31 cellular contexts compared by ENCODE assay signal in the genomic region with DNA sequence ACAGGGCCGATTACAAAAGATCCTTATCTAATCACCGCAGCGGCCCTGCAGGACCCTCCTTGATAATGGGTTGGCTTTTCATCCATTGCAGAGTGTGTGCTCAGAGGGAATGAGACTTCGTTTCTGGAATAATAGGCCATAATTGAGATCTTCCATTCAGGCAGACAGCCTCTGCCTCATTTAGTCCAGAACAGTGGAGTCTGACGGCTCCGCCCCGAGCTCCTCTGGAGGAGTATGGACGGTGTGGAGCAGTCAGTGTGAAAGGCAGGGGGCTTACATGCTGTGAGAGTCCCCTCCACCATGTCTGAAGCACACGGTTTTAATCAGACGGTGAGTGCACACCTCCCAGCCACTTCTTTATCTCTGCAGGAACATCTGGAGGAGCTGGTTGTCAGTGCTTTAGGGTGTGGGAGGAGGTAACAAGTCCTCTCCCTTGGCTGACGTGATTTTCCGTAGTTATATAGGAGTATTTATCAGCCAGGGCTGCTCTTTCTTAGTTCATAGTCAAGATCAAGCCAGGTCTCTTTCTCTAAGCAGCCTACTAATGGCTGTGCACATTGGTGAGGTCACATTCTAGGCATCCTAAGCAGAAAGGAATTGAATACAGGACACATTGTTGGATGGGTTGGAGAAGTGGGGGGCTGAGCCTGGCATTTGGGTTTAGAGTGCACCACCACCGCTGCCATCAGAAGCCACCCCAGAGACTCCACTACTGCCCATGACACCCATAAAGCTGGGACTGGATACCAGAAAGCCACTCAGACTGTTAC.
DNase-seq lines count a peak whose midpoint lies in the region; FAIRE-seq and TF ChIP-seq lines count a peak whose summit lies in the region.
"Had no signal": no experiment of that assay in that cellular context is flagged by ENCODE, and none has a peak within 500 bp of the region (broad histone marks: within the 10 kb centered on the region; RNA-seq: fewer than 3 reads in every experiment).

No MANE protein-coding gene starts in this region.

- intact Hi-C loops in testis (cut with DNase I; ENCODE audit: low total_unique reads): no loop called here

- H3K4me1 ChIP-seq in testis (no peaks in the 10 kb centered on the region), trophoblast cell (ENCODE audit: control insufficient read depth in 1 of 2, insufficient read depth in 2 of 2, low read length in 2 of 2) (peaks cover 9 to 13% of the 10 kb centered on the region in 2 experiments)
- H3K4me1 ChIP-seq: ascending aorta, left ventricle myocardium inferior, SJCRH30, tibial artery had no signal

- no peak overlapping the region for H3K4me3 ChIP-seq in coronary artery
- H3K4me3 ChIP-seq in testis: no peak overlapping the region
- no peak overlapping the region for H3K4me3 ChIP-seq in trophoblast cell (ENCODE audit: low read depth, low read length)
- H3K4me3 ChIP-seq: ascending aorta, left ventricle myocardium inferior, SJCRH30, tibial artery had no signal

- no peaks in the 10 kb centered on the region for H3K79me1 ChIP-seq in trophoblast cell (ENCODE audit: low read length)

- no peak overlapping the region for H4K8ac ChIP-seq in trophoblast cell (ENCODE audit: low read depth, low read length)

- H3K18ac ChIP-seq in trophoblast cell (ENCODE audit: low read length): no peak overlapping the region

- TF ChIP-seq POLR2A in testis (IDR thresholded peaks at IDR 0.05) (no peak), H54 (IDR thresholded peaks at IDR 0.05; ENCODE audit: low read depth, low read length) (no peak)

- no peak overlapping the region for H3K4ac ChIP-seq in trophoblast cell (ENCODE audit: low read depth, low read length)

- no peaks in the 10 kb centered on the region for H3K36me3 Mint-ChIP-seq in nephron progenitor cell (ENCODE audit: low read depth)
- H3K36me3 Mint-ChIP-seq: activated CD4-positive, alpha-beta memory T cell treated with anti-CD3 and anti-CD28 coated beads for 36 hours; activated naive CD8-positive, alpha-beta T cell treated with anti-CD3 and anti-CD28 coated beads for 36 hours; CD8-positive, alpha-beta memory T cell; mesothelial cell of epicardium; naive B cell had no signal

- H2BK5ac ChIP-seq in trophoblast cell (ENCODE audit: low read depth, low read length, poor library complexity): no peak overlapping the region

- H3K4me2 ChIP-seq in trophoblast cell (ENCODE audit: low read length): no peak overlapping the region

- no peak overlapping the region for H3K27ac ChIP-seq in coronary artery
- H3K27ac ChIP-seq in testis: no peak overlapping the region
- no peak overlapping the region for H3K27ac ChIP-seq in trophoblast cell (ENCODE audit: low read depth, low read length)
- H3K27ac ChIP-seq: ascending aorta, left ventricle myocardium inferior, SJCRH30, tibial artery had no signal

- no peak overlapping the region for H2AFZ ChIP-seq in trophoblast cell (ENCODE audit: insufficient read depth, low read length, poor library complexity)

- H2BK120ac ChIP-seq in trophoblast cell (ENCODE audit: insufficient read depth, low read length, poor library complexity): no peak overlapping the region

- H3K9ac ChIP-seq in trophoblast cell (ENCODE audit: low read length): no peak overlapping the region

- H3K27me3 ChIP-seq in testis: no peaks in the 10 kb centered on the region
- H3K27me3 ChIP-seq in trophoblast cell (ENCODE audit: insufficient read depth, low read length): no peaks in the 10 kb centered on the region
- H3K27me3 ChIP-seq: ascending aorta had no signal

- no peak overlapping the region for H2AK5ac ChIP-seq in trophoblast cell (ENCODE audit: low read length)

- no peak for FAIRE-seq in H54 (lab: Jason Lieb, UNC)
- FAIRE-seq: A204.1, endothelial cell of umbilical vein had no signal

- peaks cover 9% of the 10 kb centered on the region for H3K9me3 Mint-ChIP-seq in nephron progenitor cell
- H3K9me3 Mint-ChIP-seq: activated CD4-positive, alpha-beta memory T cell treated with anti-CD3 and anti-CD28 coated beads for 36 hours; activated naive CD8-positive, alpha-beta T cell treated with anti-CD3 and anti-CD28 coated beads for 36 hours; activated T-helper 2 cell treated with anti-CD3 and anti-CD28 coated beads, Interferon-gamma antibody, Interleukin-2, Interleukin-4, amounts not matched to agents 10 μg/mL and 5 μg/mL and 100 μg/mL, durations not matched to agents 14 hours and 24 hours and 36 hours; CD8-positive, alpha-beta memory T cell; dendritic cell treated with granulocyte-macrophage colony-stimulating factor and Interleukin-4, amounts not matched to agents 40 ng/mL and 50 ng/mL, for 4 days; mesothelial cell of epicardium; stimulated activated naive CD8-positive, alpha-beta T cell treated with anti-CD3 and anti-CD28 coated beads, Interleukin-15, amount 100 ng/mL, for 72 hours had no signal

- H3K4me3 Mint-ChIP-seq in nephron progenitor cell: no peak overlapping the region
- H3K4me3 Mint-ChIP-seq: activated CD4-positive, alpha-beta memory T cell treated with anti-CD3 and anti-CD28 coated beads for 36 hours; activated naive CD8-positive, alpha-beta T cell treated with anti-CD3 and anti-CD28 coated beads for 36 hours; CD8-positive, alpha-beta memory T cell; dendritic cell treated with granulocyte-macrophage colony-stimulating factor and Interleukin-4, amounts not matched to agents 40 ng/mL and 50 ng/mL, for 4 days; mesothelial cell of epicardium; stimulated activated naive CD8-positive, alpha-beta T cell treated with anti-CD3 and anti-CD28 coated beads, Interleukin-15, amount 100 ng/mL, for 72 hours had no signal

- peaks cover 11% of the 10 kb centered on the region for H3K27me3 Mint-ChIP-seq in nephron progenitor cell (ENCODE audit: low read depth, poor library complexity)
- H3K27me3 Mint-ChIP-seq: activated CD4-positive, alpha-beta memory T cell treated with anti-CD3 and anti-CD28 coated beads for 36 hours had no signal

- H3K27ac Mint-ChIP-seq in nephron progenitor cell: peak overlapping the region; percentile 29
- H3K27ac Mint-ChIP-seq: activated CD4-positive, alpha-beta memory T cell treated with anti-CD3 and anti-CD28 coated beads for 36 hours; activated naive CD8-positive, alpha-beta T cell treated with anti-CD3 and anti-CD28 coated beads for 36 hours; activated T-helper 2 cell treated with anti-CD3 and anti-CD28 coated beads, Interferon-gamma antibody, Interleukin-2, Interleukin-4, amounts not matched to agents 10 μg/mL and 5 μg/mL and 100 μg/mL, durations not matched to agents 14 hours and 24 hours and 36 hours; CD8-positive, alpha-beta memory T cell; dendritic cell treated with granulocyte-macrophage colony-stimulating factor and Interleukin-4, amounts not matched to agents 40 ng/mL and 50 ng/mL, for 4 days; mesothelial cell of epicardium had no signal

- H4K91ac ChIP-seq in trophoblast cell (ENCODE audit: low read depth, low read length): no peak overlapping the region

- peak; percentile 53 for DNase-seq in activated effector memory CD4-positive, alpha-beta T cell treated with anti-CD3 and anti-CD28 coated beads, Interleukin-2, amount 50 U/mL, for 16 hours
- DNase-seq in activated effector memory CD4-positive, alpha-beta T cell treated with Interleukin-2 at 50 U/mL for 16 hours: no peak
- DNase-seq in coronary artery (ENCODE audit: low spot score) (peak; percentile 41), nephron progenitor cell (no peak), testis (peak; percentile 0), DMS 273 treated with DMSO at 0.1 percent for 48 hours (lab: John Stamatoyannopoulos, UW) (no peak), trophoblast cell (no peak), H54 (ENCODE audit: insufficient read length, low spot score) (no peak)
- DNase-seq: activated CD4-positive, alpha-beta memory T cell treated with anti-CD3 and anti-CD28 coated beads for 36 hours; activated naive CD8-positive, alpha-beta T cell treated with anti-CD3 and anti-CD28 coated beads for 36 hours; caudate nucleus; CD8-positive, alpha-beta memory T cell; DMS153; GOT3; IMR-90; left ventricle myocardium inferior; naive B cell; NCI-H1092; NCI-H1930; NCI-H226; NCI-H774; SJCRH30; stimulated activated naive CD8-positive, alpha-beta T cell treated with anti-CD3 and anti-CD28 coated beads, Interleukin-15, amount 100 ng/mL, for 72 hours; T-helper 1 cell had no signal

- no peak overlapping the region for H3K23ac ChIP-seq in trophoblast cell (ENCODE audit: low read length)

- H3K4me1 Mint-ChIP-seq in nephron progenitor cell: peaks cover 28% of the 10 kb centered on the region

- no peaks in the 10 kb centered on the region for H3K79me2 ChIP-seq in trophoblast cell (ENCODE audit: control insufficient read depth, insufficient read depth, low read length, poor library complexity)

- 66 to 78% methylated on average over 13 of the region's 13 CpGs for WGBS in testis, 2 donors
- WGBS in trophoblast cell (ENCODE audit: extremely low coverage, insufficient coverage, insufficient read length): no CpG with 5 or more reads among the region's 13 CpGs

- H3K36me3 ChIP-seq in testis (ENCODE audit: low read depth, missing control alignments) (no peaks in the 10 kb centered on the region), trophoblast cell (ENCODE audit: control insufficient read depth in 1 of 2, insufficient read depth in 2 of 2, low read length in 2 of 2) (no peaks in the 10 kb centered on the region)
- H3K36me3 ChIP-seq: ascending aorta, left ventricle myocardium inferior, SJCRH30, tibial artery had no signal

- no peak overlapping the region for H3K14ac ChIP-seq in trophoblast cell (ENCODE audit: low read length)

- H4K12ac ChIP-seq in trophoblast cell (ENCODE audit: low read depth, low read length): no peak overlapping the region

- H2BK12ac ChIP-seq in trophoblast cell (ENCODE audit: low read length): no peak overlapping the region

- H3K9me3 ChIP-seq in testis: no peaks in the 10 kb centered on the region
- H3K9me3 ChIP-seq in trophoblast cell (ENCODE audit: insufficient read depth, low read depth, low read length): peaks cover 6% of the 10 kb centered on the region
- H3K9me3 ChIP-seq: ascending aorta, left ventricle myocardium inferior, SJCRH30, tibial artery had no signal

- TF ChIP-seq CTCF in coronary artery (IDR thresholded peaks at IDR 0.05): no peak
- TF ChIP-seq CTCF in nephron progenitor cell (IDR thresholded peaks at IDR 0.05): no peak
- TF ChIP-seq CTCF in testis (IDR thresholded peaks at IDR 0.05): no peak

Comparison
In these comparisons a context has a peak if more than half of its experiments do, and no peak if none do; other contexts are left out.
1. DNase-seq: peak in activated effector memory CD4-positive, alpha-beta T cell treated with anti-CD3 and anti-CD28 coated beads, Interleukin-2, amount 50 U/mL, for 16 hours (single experiment), coronary artery (single experiment) and testis (single experiment); none in activated effector memory CD4-positive, alpha-beta T cell treated with Interleukin-2 at 50 U/mL for 16 hours (single experiment), nephron progenitor cell (single experiment), DMS 273 treated with DMSO at 0.1 percent for 48 hours (single experiment), trophoblast cell (0 of 2) and H54 (single experiment).